Comparison of ENCODE assay signal across 2 cellular contexts in the genomic region with DNA sequence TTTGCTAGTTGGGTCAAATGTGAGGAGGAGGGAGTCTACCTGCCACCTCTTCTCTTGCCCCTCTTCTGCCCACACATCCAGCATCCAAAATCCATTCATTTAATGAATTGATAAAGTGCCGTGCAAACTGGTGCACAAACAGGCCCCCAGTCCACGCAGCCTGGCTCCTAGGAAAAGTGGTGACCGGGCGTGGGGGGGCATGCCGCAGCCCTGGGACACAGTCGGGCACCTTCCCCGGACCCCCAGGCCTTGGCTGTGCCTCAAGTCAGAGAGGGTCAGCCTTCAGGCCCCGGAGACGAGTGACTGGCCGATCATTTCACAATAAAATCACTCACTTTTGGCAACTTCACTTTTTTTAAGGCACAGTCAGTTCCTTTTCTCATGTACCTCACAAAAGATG.
TF ChIP-seq lines count a peak whose summit lies in the region.

No MANE protein-coding gene starts in this region.

TF ChIP-seq in SK-N-SH, 30 proteins besides CTCF, POLR2A, EP300 and RAD21 (continued from another document):
- TF ChIP-seq, protein P1, sequence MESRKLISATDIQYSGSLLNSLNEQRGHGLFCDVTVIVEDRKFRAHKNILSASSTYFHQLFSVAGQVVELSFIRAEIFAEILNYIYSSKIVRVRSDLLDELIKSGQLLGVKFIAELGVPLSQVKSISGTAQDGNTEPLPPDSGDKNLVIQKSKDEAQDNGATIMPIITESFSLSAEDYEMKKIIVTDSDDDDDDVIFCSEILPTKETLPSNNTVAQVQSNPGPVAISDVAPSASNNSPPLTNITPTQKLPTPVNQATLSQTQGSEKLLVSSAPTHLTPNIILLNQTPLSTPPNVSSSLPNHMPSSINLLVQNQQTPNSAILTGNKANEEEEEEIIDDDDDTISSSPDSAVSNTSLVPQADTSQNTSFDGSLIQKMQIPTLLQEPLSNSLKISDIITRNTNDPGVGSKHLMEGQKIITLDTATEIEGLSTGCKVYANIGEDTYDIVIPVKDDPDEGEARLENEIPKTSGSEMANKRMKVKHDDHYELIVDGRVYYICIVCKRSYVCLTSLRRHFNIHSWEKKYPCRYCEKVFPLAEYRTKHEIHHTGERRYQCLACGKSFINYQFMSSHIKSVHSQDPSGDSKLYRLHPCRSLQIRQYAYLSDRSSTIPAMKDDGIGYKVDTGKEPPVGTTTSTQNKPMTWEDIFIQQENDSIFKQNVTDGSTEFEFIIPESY (IDR thresholded peaks at IDR 0.05; ENCODE audit: borderline replicate concordance, low read depth): no peak
- TF ChIP-seq JUND (IDR thresholded peaks at IDR 0.05): no peak
- no peak for TF ChIP-seq GATA2 (CRISPR knock-in tag; IDR thresholded peaks at IDR 0.05)
- no peak for TF ChIP-seq FOXM1 (IDR thresholded peaks at IDR 0.05; ENCODE audit: low read depth)
- TF ChIP-seq RXRA (IDR thresholded peaks at IDR 0.05; ENCODE audit: borderline replicate concordance, low read depth): no peak
- TF ChIP-seq POLR2AphosphoS5 (IDR thresholded peaks at IDR 0.05; ENCODE audit: low read depth, low read length): no peak
- TF ChIP-seq TAF1 (IDR thresholded peaks at IDR 0.05; ENCODE audit: borderline replicate concordance, low read depth, low read length): no peak
- TF ChIP-seq, protein P2, sequence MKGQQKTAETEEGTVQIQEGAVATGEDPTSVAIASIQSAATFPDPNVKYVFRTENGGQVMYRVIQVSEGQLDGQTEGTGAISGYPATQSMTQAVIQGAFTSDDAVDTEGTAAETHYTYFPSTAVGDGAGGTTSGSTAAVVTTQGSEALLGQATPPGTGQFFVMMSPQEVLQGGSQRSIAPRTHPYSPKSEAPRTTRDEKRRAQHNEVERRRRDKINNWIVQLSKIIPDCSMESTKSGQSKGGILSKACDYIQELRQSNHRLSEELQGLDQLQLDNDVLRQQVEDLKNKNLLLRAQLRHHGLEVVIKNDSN (IDR thresholded peaks at IDR 0.05; ENCODE audit: borderline replicate concordance, low read depth): no peak
TF ChIP-seq in SK-N-SH: peak in this region for 0.

TF ChIP-seq in SK-N-SH treated with all-trans-retinoic acid at 6 μM for 48 hours, 23 proteins besides CTCF, POLR2A, EP300 and RAD21 (continued from another document):
- no peak for TF ChIP-seq CSDC2 (CRISPR knock-in tag; IDR thresholded peaks at IDR 0.05)
- TF ChIP-seq ZC3H10 (CRISPR knock-in tag; IDR thresholded peaks at IDR 0.05): no peak
- no peak for TF ChIP-seq ISL1 (CRISPR knock-in tag; IDR thresholded peaks at IDR 0.05)
- TF ChIP-seq, protein P3, sequence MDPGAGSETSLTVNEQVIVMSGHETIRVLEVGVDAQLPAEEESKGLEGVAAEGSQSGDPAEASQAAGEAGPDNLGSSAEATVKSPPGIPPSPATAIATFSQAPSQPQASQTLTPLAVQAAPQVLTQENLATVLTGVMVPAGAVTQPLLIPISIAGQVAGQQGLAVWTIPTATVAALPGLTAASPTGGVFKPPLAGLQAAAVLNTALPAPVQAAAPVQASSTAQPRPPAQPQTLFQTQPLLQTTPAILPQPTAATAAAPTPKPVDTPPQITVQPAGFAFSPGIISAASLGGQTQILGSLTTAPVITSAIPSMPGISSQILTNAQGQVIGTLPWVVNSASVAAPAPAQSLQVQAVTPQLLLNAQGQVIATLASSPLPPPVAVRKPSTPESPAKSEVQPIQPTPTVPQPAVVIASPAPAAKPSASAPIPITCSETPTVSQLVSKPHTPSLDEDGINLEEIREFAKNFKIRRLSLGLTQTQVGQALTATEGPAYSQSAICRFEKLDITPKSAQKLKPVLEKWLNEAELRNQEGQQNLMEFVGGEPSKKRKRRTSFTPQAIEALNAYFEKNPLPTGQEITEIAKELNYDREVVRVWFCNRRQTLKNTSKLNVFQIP (CRISPR knock-in tag; IDR thresholded peaks at IDR 0.05; ENCODE audit: borderline replicate concordance, low read depth): no peak
- TF ChIP-seq ESRRG (CRISPR knock-in tag; IDR thresholded peaks at IDR 0.05): no peak
- TF ChIP-seq ZFP30 (CRISPR knock-in tag; IDR thresholded peaks at IDR 0.05): no peak
- TF ChIP-seq BACH2 (CRISPR knock-in tag; IDR thresholded peaks at IDR 0.05; ENCODE audit: borderline replicate concordance): no peak
